ENCODE assay signal across 26 cellular contexts in genomic region chr16:3138823-3139426, GRCh38. TPM values are rescaled to one million over a fixed set of nuclear protein-coding genes. Genes with fewer than 3 reads are reported as not detected.
"Had no signal": no experiment of that assay in that cellular context is flagged by ENCODE, and none has a peak within 500 bp of the region (broad histone marks: within the 10 kb centered on the region; RNA-seq: fewer than 3 reads in every experiment).

No MANE protein-coding gene starts in this region.

- H3K36me3 ChIP-seq: uterus had no signal

- H3K27ac ChIP-seq: heart left ventricle, parathyroid adenoma, spleen, tibial artery, uterus, VCaP had no signal

- H3K27ac Mint-ChIP-seq: activated naive CD4-positive, alpha-beta T cell treated with anti-CD3 and anti-CD28 coated beads, Interleukin-2, amount 10 ng/mL, durations not matched to agents 7 days and 5 days; memory B cell; naive B cell had no signal

- H3K27me3 Mint-ChIP-seq: activated naive CD4-positive, alpha-beta T cell treated with anti-CD3 and anti-CD28 coated beads, Interleukin-2, amount 10 ng/mL, durations not matched to agents 7 days and 5 days; memory B cell; naive B cell had no signal

- FAIRE-seq: endothelial cell of umbilical vein had no signal

- H3K4me3 Mint-ChIP-seq: activated naive CD4-positive, alpha-beta T cell treated with anti-CD3 and anti-CD28 coated beads, Interleukin-2, amount 10 ng/mL, durations not matched to agents 7 days and 5 days; activated T-cell treated with anti-CD3 and anti-CD28 coated beads, Interleukin-2, amount 50 U/mL, for 4 hours; memory B cell had no signal

- H2AFZ ChIP-seq: parathyroid adenoma had no signal

- DNase-seq: activated CD4-positive, alpha-beta T cell treated with anti-CD3 and anti-CD28 coated beads, Interleukin-2, amount 50 U/mL, for 1 hour; activated CD4-positive, CD25-positive, alpha-beta regulatory T cell treated with anti-CD3 and anti-CD28 coated beads, Interleukin-2, amount 50 U/mL, for 72 hours; activated CD8-positive, alpha-beta memory T cell treated with anti-CD3 and anti-CD28 coated beads, Interleukin-2, amount 50 U/mL, for 4 hours; activated naive CD4-positive, alpha-beta T cell treated with anti-CD3 and anti-CD28 coated beads, Interleukin-2, amount 10 ng/mL, durations not matched to agents 7 days and 5 days; activated T-cell treated with anti-CD3 and anti-CD28 coated beads, Interleukin-2, amount 50 U/mL, for 4 hours; dermis blood vessel endothelial cell; effector memory CD4-positive, alpha-beta T cell; foreskin melanocyte; kidney glomerular epithelial cell; naive B cell; spleen; stimulated activated CD4-positive, alpha-beta T cell treated with anti-CD3 and anti-CD28 coated beads, Interleukin-4, amount 100 ng/mL, for 4 hours; stimulated activated naive CD4-positive, alpha-beta T cell; tibial artery; uterus had no signal

- H3K4me3 ChIP-seq: heart left ventricle, mucosa of descending colon, spleen, tibial artery, uterus had no signal

- H3K9me3 ChIP-seq: heart left ventricle, mucosa of descending colon, spleen, tibial artery, uterus had no signal

- H3K4me1 ChIP-seq: uterus had no signal

- H3K27me3 ChIP-seq: heart left ventricle, spleen, tibial artery, uterus had no signal

- H3K9me3 Mint-ChIP-seq: activated naive CD4-positive, alpha-beta T cell treated with anti-CD3 and anti-CD28 coated beads, Interleukin-2, amount 10 ng/mL, durations not matched to agents 7 days and 5 days; activated T-cell treated with anti-CD3 and anti-CD28 coated beads, Interleukin-2, amount 50 U/mL, for 4 hours; memory B cell had no signal

- H3K9ac ChIP-seq: parathyroid adenoma had no signal

RNA-seq across cellular contexts. Expression of gene ZSCAN10, which starts 39.8 kb away (rescaled TPM):
- total RNA-seq: chondrocyte, dermis blood vessel endothelial cell, endothelial cell of umbilical vein, heart left ventricle, liver, mucosa of descending colon, renal cortical epithelial cell, uterus had no signal
- polyA plus RNA-seq: adipose tissue, endothelial cell of umbilical vein, heart left ventricle, liver had no signal

RNA-seq across cellular contexts. Expression of gene OR1F1, which starts 49.1 kb away (rescaled TPM):
- total RNA-seq: activated T-cell treated with anti-CD3 and anti-CD28 coated beads, Interleukin-2, amount 50 U/mL, for 4 hours; dermis blood vessel endothelial cell; endothelial cell of umbilical vein; heart left ventricle; liver; mucosa of descending colon; renal cortical epithelial cell; spleen; T-helper 1 cell treated with Interleukin-12 subunit alpha and Interleukin-12 subunit beta and Interleukin-4 antibody, amounts not matched to agents 30 ng/mL and 1 ng/mL, for 36 hours; uterus had no signal
- polyA plus RNA-seq: adipose tissue, heart left ventricle, liver, spleen had no signal
